8 cellular contexts compared by ENCODE assay signal in genomic region chr12:98644712-98645571, GRCh38. TPM values are rescaled to one million over a fixed set of nuclear protein-coding genes. Genes with fewer than 3 reads are reported as not detected.
DNase-seq lines count a peak whose midpoint lies in the region; ATAC-seq, FAIRE-seq and TF ChIP-seq lines count a peak whose summit lies in the region.

Gene APAF1 (plus strand): TSS chr12:98645290. CDS start chr12:98648360, 3,070 bp downstream.
Gene IKBIP (minus strand): TSS chr12:98644788. CDS start chr12:98644701, 87 bp downstream.

- no peaks in the 10 kb centered on the region for H3K27me3 Mint-ChIP-seq in activated T-cell treated with anti-CD3 and anti-CD28 coated beads, Interleukin-2, amount 50 U/mL, for 72 hours (ENCODE audit: low read depth)

- peak; percentile 90 to 94 for ATAC-seq in activated T-cell treated with anti-CD3 and anti-CD28 coated beads, Interleukin-2, amount 50 U/mL, for 72 hours (replicated peaks in 1 of 2)

- H3K9me2 ChIP-seq in DOHH2 (replicated peaks; ENCODE audit: control insufficient read depth, low read length) (no peaks in the 10 kb centered on the region), GM23248 (ENCODE audit: insufficient read depth) (no peaks in the 10 kb centered on the region), Karpas-422 (replicated peaks; ENCODE audit: insufficient read depth, low read length) (no peaks in the 10 kb centered on the region)

- H3K9me3 ChIP-seq in DOHH2 (ENCODE audit: control insufficient read depth, insufficient read depth, low read length) = no peaks in the 10 kb centered on the region
- no peaks in the 10 kb centered on the region for H3K9me3 ChIP-seq in GM23248 (ENCODE audit: low read depth)
- H3K9me3 ChIP-seq in Karpas-422 (ENCODE audit: low read length) = no peaks in the 10 kb centered on the region
- H3K9me3 ChIP-seq in esophagus squamous epithelium = no peaks in the 10 kb centered on the region

- DNase-seq in GM23248 = peak; percentile 99
- DNase-seq in Karpas-422 = peak; percentile 99
- peak; percentile 85 for DNase-seq in RCC 7860 (ENCODE audit: low spot score)
- peak; percentile 97 to 98 for DNase-seq in activated T-cell treated with anti-CD3 and anti-CD28 coated beads, Interleukin-2, amount 50 U/mL, for 72 hours
- peak; percentile 93 for DNase-seq in esophagus squamous epithelium (lab: John Stamatoyannopoulos, UW)
- peak; percentile 97 for DNase-seq in myocyte (ENCODE audit: low read depth)
- peak; percentile 88 to 95 for DNase-seq in stimulated activated CD8-positive, alpha-beta memory T cell treated with anti-CD3 and anti-CD28 coated beads, Interleukin-7, amount 100 ng/mL, for 4 hours (ENCODE audit: low read depth in 2 of 2)

- FAIRE-seq in RCC 7860 (lab: Jason Lieb, UNC) = no peak

- intact Hi-C loops in esophagus squamous epithelium (cut with DNase I) = loop anchor here (10.0 kb wide), 1 partner anchor 50 kb away; the partner anchor contains the start of gene SLC25A3

- H3K27me3 ChIP-seq in DOHH2 (ENCODE audit: control insufficient read depth, low read length) (no peaks in the 10 kb centered on the region), GM23248 (replicated peaks; ENCODE audit: insufficient read depth) (no peaks in the 10 kb centered on the region), Karpas-422 (ENCODE audit: low read length) (no peaks in the 10 kb centered on the region), esophagus squamous epithelium (no peaks in the 10 kb centered on the region)

- peak within 1 kb of the TSS; percentile 93 for H3K27ac Mint-ChIP-seq in activated T-cell treated with anti-CD3 and anti-CD28 coated beads, Interleukin-2, amount 50 U/mL, for 72 hours

- peak within 1 kb of the TSS; percentile 83 for H2AFZ ChIP-seq in GM23248
- H2AFZ ChIP-seq in Karpas-422 (ENCODE audit: low read length) = peak within 1 kb of the TSS; percentile 73

- H3K4me1 Mint-ChIP-seq in activated T-cell treated with anti-CD3 and anti-CD28 coated beads, Interleukin-2, amount 50 U/mL, for 72 hours (ENCODE audit: low read depth) = peaks cover 31% of the 10 kb centered on the region

- H3K36me3 ChIP-seq in DOHH2 (ENCODE audit: control insufficient read depth, low read length) (peaks cover 38% of the 10 kb centered on the region), GM23248 (ENCODE audit: low read depth) (peaks cover 11% of the 10 kb centered on the region; the same call in 1 of the 2 replicates), Karpas-422 (ENCODE audit: insufficient read depth, low read length) (peaks cover 30% of the 10 kb centered on the region; the same call in 1 of the 2 replicates), esophagus squamous epithelium (peaks cover 0 to 18% (median 3%) of the 10 kb centered on the region in 3 donors)

- H3K79me2 ChIP-seq in DOHH2 (ENCODE audit: control insufficient read depth, low read length) (peaks cover 78% of the 10 kb centered on the region), GM23248 (ENCODE audit: insufficient read depth) (peaks cover 95% of the 10 kb centered on the region), Karpas-422 (ENCODE audit: low read length) (peaks cover 87% of the 10 kb centered on the region)

- in situ Hi-C loops in GM23248 (cut with MboI) = loop anchor here (10.0 kb wide), 1 partner anchor 220 kb away; no protein-coding TSS in a partner anchor

- 0 out of 2 replicates have a peak, but pooled peaks cover 4% of the 10 kb centered on the region for H3F3A ChIP-seq in DOHH2 (ENCODE audit: control insufficient read depth, insufficient read depth)
- H3F3A ChIP-seq in GM23248 (ENCODE audit: insufficient read depth) = peaks cover 9% of the 10 kb centered on the region

- peak within 1 kb of the TSS; percentile 99 for H3K9ac ChIP-seq in GM23248
- H3K9ac ChIP-seq in Karpas-422 (ENCODE audit: low read length) = peak within 1 kb of the TSS; percentile 96

- H4K20me1 ChIP-seq in DOHH2 (ENCODE audit: control insufficient read depth, insufficient read depth, low read depth, low read length) = 0 out of 2 replicates have a peak, but pooled peaks cover 3% of the 10 kb centered on the region
- no peaks in the 10 kb centered on the region for H4K20me1 ChIP-seq in GM23248 (ENCODE audit: insufficient read depth)
- no peaks in the 10 kb centered on the region for H4K20me1 ChIP-seq in Karpas-422 (ENCODE audit: insufficient read depth, low read depth, low read length)

- peak in 3 of 4 donors; percentile 54 to 88 (median 79) for TF ChIP-seq POLR2A in esophagus squamous epithelium (IDR thresholded peaks at IDR 0.05)

- peaks cover 26% of the 10 kb centered on the region for H3K4me1 ChIP-seq in DOHH2 (ENCODE audit: control insufficient read depth, low read length)
- peaks cover 21% of the 10 kb centered on the region for H3K4me1 ChIP-seq in GM23248 (ENCODE audit: insufficient read depth)
- peaks cover 44% of the 10 kb centered on the region for H3K4me1 ChIP-seq in Karpas-422 (ENCODE audit: low read length)
- peaks cover 3 to 38% (median 11%) of the 10 kb centered on the region in 3 donors for H3K4me1 ChIP-seq in esophagus squamous epithelium

- 0 to 1% methylated on average over 76 to 78 of the region's 91 CpGs for WGBS in GM23248 (ENCODE audit: low coverage in 1 of 2, low lambda C conversion rate in 2 of 2, missing lambda C conversion rate in 2 of 2), 2 experiments
- 0% methylated on average over 15 to 28 of the region's 91 CpGs for WGBS in esophagus squamous epithelium, 2 donors

- peak within 1 kb of the TSS; percentile 77 for H3K4me2 ChIP-seq in DOHH2 (ENCODE audit: low read length)
- H3K4me2 ChIP-seq in GM23248 (ENCODE audit: unreplicated experiment) = peak within 1 kb of the TSS; percentile 93
- H3K4me2 ChIP-seq in Karpas-422 (ENCODE audit: low read depth, low read length, poor library complexity, severe bottlenecking) = peak within 1 kb of the TSS; percentile 88

- peak within 1 kb of the TSS; percentile 97 to 100 for H3K4me3 Mint-ChIP-seq in activated T-cell treated with anti-CD3 and anti-CD28 coated beads, Interleukin-2, amount 50 U/mL, for 72 hours

- TF ChIP-seq CTCF in DOHH2 (IDR thresholded peaks at IDR 0.05; ENCODE audit: low read depth, low read length, poor library complexity, severe bottlenecking) = no peak
- peak in 1 of 6 experiments; percentile 26 for TF ChIP-seq CTCF in esophagus squamous epithelium (IDR thresholded peaks at IDR 0.05)

- no peaks in the 10 kb centered on the region for H3K9me3 Mint-ChIP-seq in activated T-cell treated with anti-CD3 and anti-CD28 coated beads, Interleukin-2, amount 50 U/mL, for 72 hours

- H3K4me3 ChIP-seq in DOHH2 (ENCODE audit: low read length) (peak within 1 kb of the TSS; percentile 88), GM23248 (peak within 1 kb of the TSS; percentile 86), Karpas-422 (ENCODE audit: low read length) (peak within 1 kb of the TSS; percentile 84), esophagus squamous epithelium (peak within 1 kb of the TSS; percentile 83 to 98 (median 97))

- H3K27ac ChIP-seq in DOHH2 (ENCODE audit: low read depth, low read length) (peak within 1 kb of the TSS; percentile 74), GM23248 (peak within 1 kb of the TSS; percentile 99), Karpas-422 (ENCODE audit: low read length) (peak within 1 kb of the TSS; percentile 83), esophagus squamous epithelium (peak within 1 kb of the TSS; percentile 91 to 96 (median 94))

- peaks cover 6 to 7% of the 10 kb centered on the region in 2 donors for H3K36me3 Mint-ChIP-seq in activated T-cell treated with anti-CD3 and anti-CD28 coated beads, Interleukin-2, amount 50 U/mL, for 72 hours (ENCODE audit: insufficient read depth in 2 of 2)

RNA-seq across cellular contexts. Expression of gene APAF1, which starts in this region (rescaled TPM):
- total RNA-seq in GM23248 (2014; rRNA removed; shearing (Covaris generic)) = 23.4 and 24.5 TPM in 2 replicates
- 6.8 and 8.3 TPM in 2 replicates for polyA plus RNA-seq in GM23248 (2016; fragmentation: Nextera tagmentation; extraction: Ambion mirVana)
- total RNA-seq in Karpas-422 (2014; rRNA removed; shearing (Covaris generic); ENCODE audit: low replicate concordance) = 34.1 and 63.3 TPM in 2 replicates
- total RNA-seq in activated T-cell treated with anti-CD3 and anti-CD28 coated beads, Interleukin-2, amount 50 U/mL, for 72 hours = 10 to 100 TPM; 18.6 to 22.2 TPM
- total RNA-seq in esophagus squamous epithelium (10 to 100 TPM in 2 of 4 donors, 1 to 10 TPM in 2; 4.1 to 11.1 (median 8.9) TPM), myocyte (11.3 and 17.7 TPM in 2 replicates)
- polyA plus RNA-seq in myocyte (2012) = 5.3 TPM

RNA-seq across cellular contexts. Expression of gene IKBIP, which starts in this region (rescaled TPM):
- 115 and 125 TPM in 2 replicates for total RNA-seq in GM23248 (2014; rRNA removed; shearing (Covaris generic))
- polyA plus RNA-seq in GM23248 (2016; fragmentation: Nextera tagmentation; extraction: Ambion mirVana) = 121 and 122 TPM in 2 replicates
- total RNA-seq in Karpas-422 (2014; rRNA removed; shearing (Covaris generic); ENCODE audit: low replicate concordance) = 30.5 and 48.5 TPM in 2 replicates
- 10 to 100 TPM; 17.2 to 20.4 TPM for total RNA-seq in activated T-cell treated with anti-CD3 and anti-CD28 coated beads, Interleukin-2, amount 50 U/mL, for 72 hours
- total RNA-seq in esophagus squamous epithelium (10 to 100 TPM in 1 of 4 donors, 1 to 10 TPM in 3; 2.9 to 10.5 (median 6.3) TPM), myocyte (31.7 and 36.9 TPM in 2 replicates)
- polyA plus RNA-seq in myocyte (2012) = 24.7 TPM

Comparison
In these comparisons a context has a peak if more than half of its experiments do, and no peak if none do; other contexts are left out.
1. Peak in every context shown above with its lines: DNase-seq, ATAC-seq, H3K4me3 ChIP-seq and H3K27ac ChIP-seq.